8 cellular contexts compared by ENCODE assay signal in genomic region chr15:31326729-31327673, GRCh38. TPM values are rescaled to one million over a fixed set of nuclear protein-coding genes. Genes with fewer than 3 reads are reported as not detected.
DNase-seq lines count a peak whose midpoint lies in the region; ATAC-seq and TF ChIP-seq lines count a peak whose summit lies in the region.

Gene KLF13 (plus strand): TSS chr15:31326835. CDS start chr15:31327213, 378 bp downstream.

- RAD21 ChIA-PET in HCT116 (lab: Charles Lee; ENCODE audit: low non-redundant PET in 1 of 2, low total read pairs in 2 of 2, uncharacterized antibody in 2 of 2, unreplicated experiment in 2 of 2): interaction anchor here in 1 of 2 experiments (1.7 kb wide), 1 partner anchor 112 kb away, joined by 3 read pairs; no protein-coding TSS in a partner anchor

- peak within 1 kb of the TSS; percentile 60 for H2AK5ac ChIP-seq in neuronal stem cell (ENCODE audit: low read depth, low read length)

- H3K4me1 ChIP-seq in HCT116 (ENCODE audit: control insufficient read depth in 1 of 2, insufficient read depth in 2 of 2, low read length in 2 of 2) (peaks cover 11 to 24% of the 10 kb centered on the region in 2 experiments; a peak in 2 of 4 replicates), neuronal stem cell (ENCODE audit: control insufficient read depth in 2 of 2, insufficient read depth in 1 of 2, low read depth in 1 of 2, low read length in 2 of 2) (peaks cover 6 to 12% of the 10 kb centered on the region in 2 donors)

- peak; percentile 75 for ATAC-seq in HCT116

- no peak within 1 kb of the TSS for H4K91ac ChIP-seq in neuronal stem cell (ENCODE audit: low read depth, low read length, poor library complexity)

- peak within 1 kb of the TSS; percentile 82 for H2BK15ac ChIP-seq in neuronal stem cell (ENCODE audit: low read length)

- H3K9ac ChIP-seq in HCT116 (ENCODE audit: low read length): peak within 1 kb of the TSS; percentile 82
- H3K9ac ChIP-seq in neuronal stem cell (ENCODE audit: low read depth, low read length, poor library complexity): peak within 1 kb of the TSS; percentile 89

- peak within 1 kb of the TSS; percentile 98 for H3K18ac ChIP-seq in neuronal stem cell (ENCODE audit: low read length)

- no CpG with 5 or more reads among the region's 151 CpGs for WGBS in neuronal stem cell (ENCODE audit: extremely low coverage in 2 of 2, insufficient read length in 2 of 2, insufficient replicate concordance in 1 of 2), 2 donors

- BruUV-seq in HCT116 (replicated peaks; lab: Mats Ljungman, UMichigan): no TSS peak

- peaks cover 26% of the 10 kb centered on the region for H3K4me1 Mint-ChIP-seq in type B pancreatic cell (ENCODE audit: unreplicated experiment)

- intact Hi-C loops in HCT116 (cut with micrococcal nuclease): loop anchor here (1.0 to 5.0 kb wide), 3 partner anchors 70 to 162 kb away; no protein-coding TSS in a partner anchor

- H3K9me2 ChIP-seq in HCT116 (ENCODE audit: insufficient read depth): no peaks in the 10 kb centered on the region

- H3K4me3 ChIP-seq in HCT116 (replicated peaks in 1 of 2; ENCODE audit: low read depth in 1 of 2, low read length in 2 of 2): peak within 1 kb of the TSS; percentile 56 to 80
- H3K4me3 ChIP-seq in foreskin fibroblast (ENCODE audit: low read depth in 1 of 2, low read length in 2 of 2): peak within 1 kb of the TSS; percentile 72 to 77
- peak within 1 kb of the TSS; percentile 86 to 97 for H3K4me3 ChIP-seq in neuronal stem cell (ENCODE audit: low read length in 2 of 2)

- H3K79me1 ChIP-seq in neuronal stem cell (ENCODE audit: low read depth, low read length): peaks cover 9% of the 10 kb centered on the region

- peak within 1 kb of the TSS; percentile 89 for H3K4me3 Mint-ChIP-seq in type B pancreatic cell

- H3K27me3 Mint-ChIP-seq in type B pancreatic cell: no peaks in the 10 kb centered on the region

- no peaks in the 10 kb centered on the region for H4K20me1 ChIP-seq in HCT116 (ENCODE audit: insufficient read depth)

- CTCF ChIA-PET in HCT116 (lab: Charles Lee): interaction anchor here (0.6 to 1.3 kb wide), 4 partner anchors 24 to 162 kb away, joined by 3 to 6 read pairs (median 4); no protein-coding TSS in a partner anchor

- H2BK120ac ChIP-seq in neuronal stem cell (ENCODE audit: low read depth, low read length): peak within 1 kb of the TSS; percentile 84

- H4K8ac ChIP-seq in neuronal stem cell (ENCODE audit: low read depth, low read length): peak within 1 kb of the TSS; percentile 76

- H3K9me3 ChIP-seq in HCT116 (ENCODE audit: control insufficient read depth in 1 of 2, insufficient read depth in 1 of 2, low read depth in 1 of 2, low read length in 2 of 2): no peaks in the 10 kb centered on the region
- no peaks in the 10 kb centered on the region for H3K9me3 ChIP-seq in neuronal stem cell (replicated peaks in 1 of 2; ENCODE audit: control insufficient read depth in 2 of 2, insufficient read depth in 1 of 2, low read depth in 1 of 2, low read length in 2 of 2)

- H2AFZ ChIP-seq in HCT116 (ENCODE audit: low read depth, low read length, poor library complexity, severe bottlenecking) (no peak within 1 kb of the TSS), neuronal stem cell (ENCODE audit: low read length) (peak within 1 kb of the TSS; percentile 98)

- no peaks in the 10 kb centered on the region for H3K36me3 Mint-ChIP-seq in type B pancreatic cell

- peak; percentile 56 for DNase-seq in GM13976 (ENCODE audit: low spot score)
- no peak for DNase-seq in HCT116 (ENCODE audit: low read depth, low spot score)
- DNase-seq in NCI-H146 (lab: John Stamatoyannopoulos, UW): peak; percentile 71
- peak; percentile 90 for DNase-seq in activated effector memory CD4-positive, alpha-beta T cell treated with anti-CD3 and anti-CD28 coated beads, Interleukin-2, amount 50 U/mL, for 16 hours
- peak; percentile 63 to 85 for DNase-seq in foreskin fibroblast
- DNase-seq in neuronal stem cell (ENCODE audit: low spot score): no peak
- DNase-seq in type B pancreatic cell (ENCODE audit: extremely low spot score, unreplicated experiment): no peak
- DNase-seq in DMS153 (lab: John Stamatoyannopoulos, UW): no peak

- H2BK12ac ChIP-seq in neuronal stem cell (ENCODE audit: low read length): no peak within 1 kb of the TSS

- H3K4ac ChIP-seq in neuronal stem cell (ENCODE audit: low read length): peak within 1 kb of the TSS; percentile 14

- H3K4me2 ChIP-seq in HCT116 (ENCODE audit: low read length): peak within 1 kb of the TSS; percentile 83
- peak within 1 kb of the TSS; percentile 100 for H3K4me2 ChIP-seq in neuronal stem cell (ENCODE audit: insufficient read depth, low read length, poor library complexity, severe bottlenecking)

- H3K9me3 Mint-ChIP-seq in type B pancreatic cell: no peaks in the 10 kb centered on the region

- no peak for TF ChIP-seq CTCF in GM13976 (IDR thresholded peaks at IDR 0.05; ENCODE audit: borderline replicate concordance, control extremely low read depth, extremely low read depth, insufficient read depth, missing control alignments)
- TF ChIP-seq CTCF in HCT116 (IDR thresholded peaks at IDR 0.05 in 2 of 3, conservative IDR thresholded peaks at IDR 0.05 in 1 of 3; ENCODE audit: borderline replicate concordance in 1 of 3, insufficient read depth in 1 of 3, low read depth in 2 of 3, low read length in 2 of 3): no peak
- TF ChIP-seq CTCF in foreskin fibroblast (IDR thresholded peaks at IDR 0.05; ENCODE audit: low read depth, low read length): no peak
- no peak for TF ChIP-seq CTCF in type B pancreatic cell (conservative IDR thresholded peaks at IDR 0.05)

- peak within 1 kb of the TSS; percentile 72 for H2BK5ac ChIP-seq in neuronal stem cell (ENCODE audit: low read length)

- H3K23ac ChIP-seq in neuronal stem cell (ENCODE audit: low read depth, low read length, poor library complexity): peak within 1 kb of the TSS; percentile 97

- peaks cover 33% of the 10 kb centered on the region for H3K79me2 ChIP-seq in HCT116 (ENCODE audit: insufficient read depth, low read length)

- POLR2A ChIA-PET in HCT116 (lab: Charles Lee): interaction anchor here (1.0 kb wide), 1 partner anchor 13 kb away, joined by 3 read pairs; no protein-coding TSS in a partner anchor

- H3K27me3 ChIP-seq in HCT116 (ENCODE audit: insufficient read depth, low read length): no peaks in the 10 kb centered on the region
- peaks cover 0 to 23% (median 11%) of the 10 kb centered on the region in 3 experiments for H3K27me3 ChIP-seq in neuronal stem cell (ENCODE audit: control insufficient read depth in 3 of 3, insufficient read depth in 3 of 3, low read depth in 1 of 3, low read length in 3 of 3)

- TF ChIP-seq RAD21 in HCT116 (IDR thresholded peaks at IDR 0.05; ENCODE audit: low read depth): no peak

- no peaks in the 10 kb centered on the region for H3K36me3 ChIP-seq in HCT116 (ENCODE audit: control insufficient read depth in 1 of 2, insufficient read depth in 2 of 2, low read length in 2 of 2)
- H3K36me3 ChIP-seq in neuronal stem cell (replicated peaks in 1 of 2; ENCODE audit: control insufficient read depth in 2 of 2, insufficient read depth in 2 of 2, low read length in 2 of 2): peaks cover 0 to 2% of the 10 kb centered on the region in 2 donors

- TF ChIP-seq POLR2A in HCT116 (IDR thresholded peaks at IDR 0.05; ENCODE audit: borderline replicate concordance, extremely low read depth, insufficient read depth, insufficient read length): peak; percentile 9

- H3K27ac ChIP-seq in HCT116 (ENCODE audit: low read depth, low read length): peak within 1 kb of the TSS; percentile 94
- H3K27ac ChIP-seq in neuronal stem cell (replicated peaks; ENCODE audit: low read length): peak within 1 kb of the TSS; percentile 77

- peak within 1 kb of the TSS; percentile 59 for H3K27ac Mint-ChIP-seq in type B pancreatic cell

- in situ Hi-C loops in GM13976 (cut with MboI; ENCODE audit: low sequenced_read_pairs, unreplicated experiment): loop anchor here (10.0 kb wide), 2 partner anchors 62 to 92 kb away; no protein-coding TSS in a partner anchor

- H3K14ac ChIP-seq in neuronal stem cell (ENCODE audit: low read length): peak within 1 kb of the TSS; percentile 77

TF ChIP-seq in HCT116, 20 proteins besides CTCF, POLR2A, EP300 and RAD21:
- TF ChIP-seq SIN3A (IDR thresholded peaks at IDR 0.05; ENCODE audit: low read depth): no peak
- TF ChIP-seq ZBTB33 (IDR thresholded peaks at IDR 0.05; ENCODE audit: extremely low read depth, insufficient replicate concordance, low read length): no peak
- TF ChIP-seq ZFX (IDR thresholded peaks at IDR 0.05): peak; percentile 16; the same call in 1 of the 2 replicates
- no peak for TF ChIP-seq CBX3 (IDR thresholded peaks at IDR 0.05; ENCODE audit: low read depth)
- TF ChIP-seq POLR2AphosphoS5 (IDR thresholded peaks at IDR 0.05; ENCODE audit: low read depth, low read length): no peak

RNA-seq across cellular contexts. Expression of gene KLF13, which starts in this region (rescaled TPM):
- total RNA-seq in HCT116 (2021; ENCODE audit: unreplicated experiment): 60.1 TPM
- polyA plus RNA-seq in HCT116 (2012): 24.0 and 25.9 TPM in 2 replicates
- polyA plus RNA-seq in neuronal stem cell (2013, experiment 1 of 2): 42.9 TPM
- polyA plus RNA-seq in neuronal stem cell (2013, experiment 2 of 2): 42.1 TPM
- 38.6 and 58.2 TPM in 2 replicates for total RNA-seq in type B pancreatic cell (ENCODE audit: low replicate concordance)

Comparison
In these comparisons a context has a peak if more than half of its experiments do, and no peak if none do; other contexts are left out.
1. DNase-seq: peak in GM13976 (single experiment), NCI-H146 (single experiment), activated effector memory CD4-positive, alpha-beta T cell treated with anti-CD3 and anti-CD28 coated beads, Interleukin-2, amount 50 U/mL, for 16 hours (single experiment) and foreskin fibroblast (2 of 2); none in HCT116 (single experiment), neuronal stem cell (single experiment), type B pancreatic cell (single experiment) and DMS153 (single experiment).
2. Peak in every context shown above with its lines, with median percentiles within 50 percentile points of each other: H3K4me3 ChIP-seq.